In the genomic region with DNA sequence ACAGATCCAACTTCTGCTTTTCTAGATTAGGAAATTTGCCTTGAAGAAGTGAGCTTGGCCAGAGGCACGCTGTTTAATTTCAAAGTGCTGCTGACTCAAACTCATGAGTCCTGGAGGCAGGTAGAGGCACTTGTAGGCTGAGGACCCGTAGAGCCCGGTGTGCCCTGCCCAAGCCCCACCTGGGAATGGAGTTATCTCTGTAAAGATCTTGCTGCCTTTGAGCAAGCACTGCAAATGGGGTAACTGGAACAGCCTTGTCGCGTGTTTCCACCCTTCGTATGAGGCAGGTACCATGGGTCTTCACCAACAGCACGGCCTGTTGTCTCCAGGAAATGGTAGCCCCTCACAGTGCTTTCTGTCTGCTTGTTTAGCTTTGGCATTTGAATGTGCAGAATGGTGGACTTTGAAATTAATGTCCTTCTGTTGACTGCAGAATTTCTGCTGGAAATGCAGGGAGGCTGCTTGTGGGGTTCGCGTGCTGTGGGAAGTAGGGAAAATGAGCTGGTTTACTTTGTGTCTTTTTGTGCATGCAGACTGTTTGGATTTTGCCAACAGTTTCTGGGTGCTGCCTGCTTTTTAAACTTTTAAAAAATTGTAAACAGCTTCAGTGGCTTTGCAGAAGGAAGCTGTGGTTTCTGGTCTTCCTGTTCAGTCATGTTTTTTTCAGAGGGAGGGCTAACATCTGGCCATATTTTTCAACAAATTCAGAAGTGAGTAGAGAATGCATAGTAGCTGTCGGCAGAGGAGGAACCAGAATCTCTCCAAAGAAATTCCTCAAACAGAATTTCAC, we compare ENCODE assay signal across 8 cellular contexts. TPM values are rescaled to one million over a fixed set of nuclear protein-coding genes. Genes with fewer than 3 reads are reported as not detected.
DNase-seq lines count a peak whose midpoint lies in the region; ATAC-seq and TF ChIP-seq lines count a peak whose summit lies in the region.

No MANE protein-coding gene starts in this region.

- peak; percentile 37 for DNase-seq in activated CD4-positive, alpha-beta T cell treated with anti-CD3 and anti-CD28 coated beads for 36 hours
- DNase-seq in activated CD4-positive, alpha-beta T cell treated with anti-CD3 and anti-CD28 coated beads for 1 hour: no peak
- DNase-seq in activated effector memory CD4-positive, alpha-beta T cell treated with Interleukin-2 at 50 U/mL for 16 hours: peak; percentile 25
- DNase-seq in left lobe of liver (ENCODE audit: low spot score) (peak; percentile 35), NCI-H1436 (lab: John Stamatoyannopoulos, UW) (no peak)

- peak overlapping the region; percentile 95 for H3K4me2 ChIP-seq in KMS-11

- no peaks in the 10 kb centered on the region for H3K27me3 Mint-ChIP-seq in activated CD4-positive, alpha-beta T cell treated with anti-CD3 and anti-CD28 coated beads for 36 hours

- peak overlapping the region; percentile 74 for H3K4me3 Mint-ChIP-seq in activated CD4-positive, alpha-beta T cell treated with anti-CD3 and anti-CD28 coated beads for 36 hours

- H3K4me1 ChIP-seq in KMS-11 (ENCODE audit: low read depth, poor library complexity, severe bottlenecking): peaks cover 82% of the 10 kb centered on the region

- POLR2A ChIA-PET in activated CD4-positive, alpha-beta T cell treated with anti-CD3 and anti-CD28 coated beads for 36 hours (lab: Charles Lee): interaction anchor here (0.6 to 2.9 kb wide), 4 partner anchors 26 to 111 kb away, joined by 3 to 16 read pairs (median 8); no protein-coding TSS in a partner anchor

- CTCF ChIA-PET in activated CD4-positive, alpha-beta T cell treated with anti-CD3 and anti-CD28 coated beads for 36 hours (lab: Charles Lee): interaction anchor here (0.7 to 1.5 kb wide), 13 partner anchors 9 to 109 kb away, joined by 3 to 8 read pairs (median 3); partner anchors contain the start of gene CCM2

- H4K20me1 ChIP-seq in KMS-11 (ENCODE audit: insufficient read depth): peaks cover 10% of the 10 kb centered on the region; the same call in 1 of the 2 replicates

- H3K36me3 ChIP-seq in KMS-11 (ENCODE audit: insufficient read depth): no peaks in the 10 kb centered on the region; the same call in 1 of the 2 replicates

- H3K27ac Mint-ChIP-seq in activated CD4-positive, alpha-beta T cell treated with anti-CD3 and anti-CD28 coated beads for 36 hours: peak overlapping the region; percentile 91

- peaks cover 65% of the 10 kb centered on the region for H3K36me3 Mint-ChIP-seq in activated CD4-positive, alpha-beta T cell treated with anti-CD3 and anti-CD28 coated beads for 36 hours (ENCODE audit: low read depth)

- H3K4me3 ChIP-seq in KMS-11 (IDR thresholded peaks at IDR 0.05; ENCODE audit: insufficient read depth, low read depth, low read length): no peak overlapping the region

- ATAC-seq in activated CD4-positive, alpha-beta T cell treated with anti-CD3 and anti-CD28 coated beads for 36 hours: peak; percentile 26
- peak; percentile 29 for ATAC-seq in left lobe of liver
- ATAC-seq in HG03469 (IDR thresholded peaks at IDR 0.05; ENCODE audit: unreplicated experiment): no peak
- ATAC-seq in GM19397 (IDR thresholded peaks at IDR 0.05; ENCODE audit: unreplicated experiment): no peak

- no peaks in the 10 kb centered on the region for H3K27me3 ChIP-seq in KMS-11 (ENCODE audit: insufficient read depth, low read depth)

- intact Hi-C loops in activated CD4-positive, alpha-beta T cell treated with anti-CD3 and anti-CD28 coated beads for 36 hours (cut with DNase I, micrococcal nuclease): loop anchor here (2.0 kb wide), 2 partner anchors 26 to 46 kb away; partner anchors contain the start of gene CCM2 (in 2 of the 2)

- H3K9ac ChIP-seq in KMS-11: peak overlapping the region; percentile 23; the same call in 1 of the 2 replicates

- no peak for TF ChIP-seq CTCF in KMS-11 (conservative IDR thresholded peaks at IDR 0.05; ENCODE audit: low read depth, low read length)

- peak overlapping the region; percentile 73 for H3K27ac ChIP-seq in KMS-11

- H3K4me1 Mint-ChIP-seq in activated CD4-positive, alpha-beta T cell treated with anti-CD3 and anti-CD28 coated beads for 36 hours: peaks cover 78% of the 10 kb centered on the region

- H3K9me3 Mint-ChIP-seq in activated CD4-positive, alpha-beta T cell treated with anti-CD3 and anti-CD28 coated beads for 36 hours (ENCODE audit: low read depth): peaks cover 3% of the 10 kb centered on the region

- peaks cover 89% of the 10 kb centered on the region for H3K79me2 ChIP-seq in KMS-11 (ENCODE audit: insufficient read depth, low read depth)

- H2AFZ ChIP-seq in KMS-11 (ENCODE audit: low read depth): peak overlapping the region; percentile 8; the same call in 1 of the 2 replicates

RNA-seq across cellular contexts. Expression of gene CCM2, which starts 27.2 kb away (rescaled TPM):
- 10 to 100 TPM; 70.1 to 80.1 TPM for total RNA-seq in activated CD4-positive, alpha-beta T cell treated with anti-CD3 and anti-CD28 coated beads for 36 hours
- total RNA-seq in left lobe of liver: 44.8 TPM

RNA-seq across cellular contexts. Expression of gene MYO1G, which starts 48.4 kb away (rescaled TPM):
- 100 to 1,000 TPM; 369 to 376 TPM for total RNA-seq in activated CD4-positive, alpha-beta T cell treated with anti-CD3 and anti-CD28 coated beads for 36 hours
- total RNA-seq in left lobe of liver: 1.0 TPM

Comparison
In these comparisons a context has a peak if more than half of its experiments do, and no peak if none do; other contexts are left out.
1. DNase-seq: peak in activated CD4-positive, alpha-beta T cell treated with anti-CD3 and anti-CD28 coated beads for 36 hours (single experiment), activated effector memory CD4-positive, alpha-beta T cell treated with Interleukin-2 at 50 U/mL for 16 hours (single experiment) and left lobe of liver (single experiment); none in activated CD4-positive, alpha-beta T cell treated with anti-CD3 and anti-CD28 coated beads for 1 hour (single experiment) and NCI-H1436 (single experiment).
2. ATAC-seq: peak in activated CD4-positive, alpha-beta T cell treated with anti-CD3 and anti-CD28 coated beads for 36 hours (single experiment) and left lobe of liver (single experiment); none in HG03469 (single experiment) and GM19397 (single experiment).
3. RNA of gene MYO1G, which starts 48.4 kb away (total RNA-seq): 369 to 376 TPM in activated CD4-positive, alpha-beta T cell treated with anti-CD3 and anti-CD28 coated beads for 36 hours; 1.0 TPM in left lobe of liver (single experiment); every median in the first group is over 100 times any median in the second.